In genomic region chr10:116094356-116094755, GRCh38 we compare ENCODE assay signal across 26 cellular contexts.
"Had no signal": no experiment of that assay in that cellular context is flagged by ENCODE, and none has a peak within 500 bp of the region (broad histone marks: within the 10 kb centered on the region; RNA-seq: fewer than 3 reads in every experiment).

No MANE protein-coding gene starts in this region.

- H3K27me3 ChIP-seq: stomach, suprapubic skin, testis, thyroid gland, tibial nerve, transverse colon, upper lobe of left lung, upper lobe of right lung, uterus, vagina had no signal

- H3K4me3 ChIP-seq: stomach, suprapubic skin, testis, thoracic aorta, thyroid gland, tibial artery, tibial nerve, transverse colon, upper lobe of left lung, upper lobe of right lung, uterus, vagina had no signal

- DNase-seq: stimulated activated CD4-positive, alpha-beta T cell treated with anti-CD3 and anti-CD28 coated beads, Interleukin-2, amount 100 ng/mL, for 48 hours; stimulated activated CD4-positive, alpha-beta T cell treated with anti-CD3 and anti-CD28 coated beads, Interleukin-4, amount 100 ng/mL, for 1 hour; stimulated activated CD4-positive, alpha-beta T cell treated with anti-CD3 and anti-CD28 coated beads, Interleukin-4, amount 100 ng/mL, for 24 hours; stimulated activated CD4-positive, alpha-beta T cell treated with anti-CD3 and anti-CD28 coated beads, Interleukin-4, amount 100 ng/mL, for 4 hours; stimulated activated CD8-positive, alpha-beta memory T cell treated with anti-CD3 and anti-CD28 coated beads, Interleukin-4, amount 100 ng/mL, for 48 hours; stimulated activated naive B cell treated with anti-CD40 and anti-IgM and Interleukin-4, amounts not matched to agents 10 μg/mL and 1 μg/mL and 100 μg/mL, for 72 hours; stimulated activated naive CD4-positive, alpha-beta T cell; stimulated activated naive CD4-positive, alpha-beta T cell treated with Interleukin-2 at 50 U/mL for 16 hours; stimulated activated naive CD8-positive, alpha-beta T cell treated with anti-CD3 and anti-CD28 coated beads, Interleukin-15, amount 100 ng/mL, for 72 hours; stimulated activated naive CD8-positive, alpha-beta T cell treated with anti-CD3 and anti-CD28 coated beads, Interleukin-15, Interleukin-2, amounts not matched to agents 100 U/mL and 50 U/mL, for 24 hours; stomach; substantia nigra; testis; thyroid gland; tibial artery; transverse colon; trophoblast cell; upper lobe of left lung; upper lobe of right lung; uterus had no signal

- H3K4me1 ChIP-seq: suprapubic skin, testis, thyroid gland, tibial artery, upper lobe of left lung, upper lobe of right lung, uterus, vagina had no signal

- ATAC-seq: stimulated activated effector memory CD8-positive, alpha-beta T cell treated with anti-CD3 and anti-CD28 coated beads, Interleukin-12 subunit alpha, Interleukin-12 subunit beta, amount 100 ng/mL, for 72 hours; stimulated activated memory B cell treated with anti-CD40 and anti-IgM and Interleukin-4, amounts not matched to agents 10 μg/mL and 1 μg/mL and 100 μg/mL, for 72 hours; stimulated activated naive B cell treated with anti-CD40 and anti-IgM and Interleukin-4, amounts not matched to agents 10 μg/mL and 1 μg/mL and 100 μg/mL, for 72 hours; stimulated activated naive CD8-positive, alpha-beta T cell treated with anti-CD3 and anti-CD28 coated beads, Interleukin-15, amount 100 ng/mL, for 72 hours; stimulated activated naive CD8-positive, alpha-beta T cell treated with anti-CD3 and anti-CD28 coated beads, Interleukin-15, Interleukin-2, amounts not matched to agents 100 U/mL and 50 U/mL, for 24 hours; upper lobe of right lung had no signal

- H3K9me3 ChIP-seq: stomach, suprapubic skin, testis, thoracic aorta, thyroid gland, tibial artery, tibial nerve, transverse colon, upper lobe of left lung, upper lobe of right lung, uterus, vagina had no signal

- H3K36me3 ChIP-seq: thoracic aorta, thyroid gland, tibial artery, tibial nerve, transverse colon, upper lobe of left lung, upper lobe of right lung, uterus, vagina had no signal

- H3K27ac ChIP-seq: stomach, suprapubic skin, testis, thoracic aorta, thyroid gland, tibial artery, tibial nerve, transverse colon, upper lobe of left lung, upper lobe of right lung, uterus, vagina had no signal
